In the genomic region with DNA sequence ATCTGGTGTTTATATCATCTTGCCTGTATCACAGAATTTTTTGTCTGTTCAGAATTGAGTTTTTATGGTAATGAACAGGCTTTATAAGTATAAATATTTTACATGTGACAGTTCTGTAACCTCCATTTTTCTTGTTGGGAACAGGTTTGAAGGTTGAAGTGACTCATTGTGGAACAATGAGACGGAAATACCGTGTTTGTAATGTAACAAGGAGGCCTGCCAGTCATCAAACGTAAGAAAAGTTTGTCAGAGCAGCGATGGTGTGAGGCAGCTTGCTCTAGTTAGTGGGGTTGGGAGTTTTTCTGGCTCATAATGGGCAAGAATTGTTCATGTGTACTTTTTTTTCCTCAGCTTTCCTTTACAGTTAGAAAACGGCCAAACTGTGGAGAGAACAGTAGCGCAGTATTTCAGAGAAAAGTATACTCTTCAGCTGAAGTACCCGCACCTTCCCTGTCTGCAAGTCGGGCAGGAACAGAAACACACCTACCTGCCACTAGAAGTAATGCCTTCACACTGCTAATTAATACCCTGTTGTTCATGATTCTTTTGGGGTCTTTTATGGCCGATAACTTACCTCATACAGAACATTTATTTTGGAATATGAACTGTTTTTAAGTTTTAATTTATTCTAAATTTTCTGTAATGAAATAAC, we compare ENCODE assay signal across 14 cellular contexts.
DNase-seq lines count a peak whose midpoint lies in the region; ATAC-seq and TF ChIP-seq lines count a peak whose summit lies in the region.
"Had no signal": no experiment of that assay in that cellular context is flagged by ENCODE, and none has a peak within 500 bp of the region (broad histone marks: within the 10 kb centered on the region; RNA-seq: fewer than 3 reads in every experiment).

No MANE protein-coding gene starts in this region.

- ATAC-seq in RWPE2 (ENCODE audit: low read depth) (peak; percentile 99), HG02571 (IDR thresholded peaks at IDR 0.05; ENCODE audit: unreplicated experiment) (no peak)
- ATAC-seq in stimulated activated effector memory CD8-positive, alpha-beta T cell treated with anti-CD3 and anti-CD28 coated beads, Interleukin-12 subunit alpha, Interleukin-12 subunit beta, amount 100 ng/mL, for 72 hours = peak; percentile 65

- H3K27ac ChIP-seq in breast epithelium (no peak overlapping the region), RWPE2 (ENCODE audit: poor library complexity, severe bottlenecking) (peak overlapping the region; percentile 55), transverse colon (no peak overlapping the region)
- H3K27ac ChIP-seq: BLaER1 treated with 17β-estradiol and CSF1 and Interleukin-3, amounts not matched to agents 10 nM and 100 nM; ovary had no signal

- CTCF ChIA-PET in MCF 10A (lab: Yijun Ruan, JAX) = interaction anchor here (0.6 to 1.1 kb wide), 3 partner anchors 9 to 180 kb away, joined by 3 to 5 read pairs (median 3); no protein-coding TSS in a partner anchor

- H3K36me3 ChIP-seq in breast epithelium (no peaks in the 10 kb centered on the region), RWPE2 (ENCODE audit: low read depth) (peaks cover 45% of the 10 kb centered on the region), transverse colon (peaks cover 0 to 16% (median 1%) of the 10 kb centered on the region in 4 donors)
- H3K36me3 ChIP-seq: ovary had no signal

- 71 to 89% methylated on average over 8 to 9 of the region's 9 CpGs for WGBS in transverse colon (ENCODE audit: low coverage in 1 of 2), 2 donors

- TF ChIP-seq POLR2A in breast epithelium (IDR thresholded peaks at IDR 0.05) (no peak), transverse colon (IDR thresholded peaks at IDR 0.05) (no peak)

- H3K4me1 Mint-ChIP-seq in MCF 10A (ENCODE audit: insufficient read depth, unreplicated experiment) = peaks cover 7% of the 10 kb centered on the region
- H3K4me1 Mint-ChIP-seq in stimulated activated effector memory CD8-positive, alpha-beta T cell treated with anti-CD3 and anti-CD28 coated beads, Interleukin-12 subunit alpha, Interleukin-12 subunit beta, amount 100 ng/mL, for 72 hours = no peaks in the 10 kb centered on the region

- H3K4me1 ChIP-seq in breast epithelium = no peaks in the 10 kb centered on the region
- peaks cover 16% of the 10 kb centered on the region for H3K4me1 ChIP-seq in RWPE2 (ENCODE audit: insufficient read depth, poor library complexity, severe bottlenecking)
- no peaks in the 10 kb centered on the region for H3K4me1 ChIP-seq in transverse colon
- H3K4me1 ChIP-seq: BLaER1 treated with 17β-estradiol and CSF1 and Interleukin-3, amounts not matched to agents 10 nM and 100 nM had no signal

- BruUV-seq in MCF 10A (replicated peaks; lab: Mats Ljungman, UMichigan) = no TSS peak

- TF ChIP-seq EP300 in transverse colon (IDR thresholded peaks at IDR 0.05; ENCODE audit: low read depth) = no peak

- no peaks in the 10 kb centered on the region for H3K9me3 ChIP-seq in breast epithelium
- no peaks in the 10 kb centered on the region for H3K9me3 ChIP-seq in RWPE2 (ENCODE audit: severe bottlenecking)
- H3K9me3 ChIP-seq in transverse colon = no peaks in the 10 kb centered on the region
- H3K9me3 ChIP-seq: BLaER1 treated with 17β-estradiol and CSF1 and Interleukin-3, amounts not matched to agents 10 nM and 100 nM; ovary had no signal

- H3K36me3 Mint-ChIP-seq in MCF 10A (ENCODE audit: insufficient read depth, unreplicated experiment) = peaks cover 46% of the 10 kb centered on the region
- peaks cover 46% of the 10 kb centered on the region for H3K36me3 Mint-ChIP-seq in stimulated activated effector memory CD8-positive, alpha-beta T cell treated with anti-CD3 and anti-CD28 coated beads, Interleukin-12 subunit alpha, Interleukin-12 subunit beta, amount 100 ng/mL, for 72 hours

- H3K27me3 ChIP-seq in breast epithelium (no peaks in the 10 kb centered on the region), RWPE2 (ENCODE audit: insufficient read depth, poor library complexity, severe bottlenecking) (no peaks in the 10 kb centered on the region), transverse colon (no peaks in the 10 kb centered on the region)
- H3K27me3 ChIP-seq: BLaER1 treated with 17β-estradiol and CSF1 and Interleukin-3, amounts not matched to agents 10 nM and 100 nM; ovary had no signal

- TF ChIP-seq CTCF in MCF 10A (IDR thresholded peaks at IDR 0.05; ENCODE audit: unreplicated experiment) (no peak), breast epithelium (IDR thresholded peaks at IDR 0.05) (no peak), RWPE2 (IDR thresholded peaks at IDR 0.05; ENCODE audit: poor library complexity, severe bottlenecking) (no peak), fibroblast of mammary gland (conservative IDR thresholded peaks at IDR 0.05; ENCODE audit: control insufficient read depth, insufficient read depth, low read depth, low read length) (no peak), transverse colon (IDR thresholded peaks at IDR 0.05) (no peak)

- no peaks in the 10 kb centered on the region for H3K9me3 Mint-ChIP-seq in MCF 10A (ENCODE audit: unreplicated experiment)
- no peaks in the 10 kb centered on the region for H3K9me3 Mint-ChIP-seq in stimulated activated effector memory CD8-positive, alpha-beta T cell treated with anti-CD3 and anti-CD28 coated beads, Interleukin-12 subunit alpha, Interleukin-12 subunit beta, amount 100 ng/mL, for 72 hours

- H3K27me3 Mint-ChIP-seq in MCF 10A (ENCODE audit: insufficient read depth, unreplicated experiment) = no peaks in the 10 kb centered on the region

- peak overlapping the region; percentile 79 for H3K27ac Mint-ChIP-seq in MCF 10A (ENCODE audit: low read depth, unreplicated experiment)
- H3K27ac Mint-ChIP-seq in stimulated activated effector memory CD8-positive, alpha-beta T cell treated with anti-CD3 and anti-CD28 coated beads, Interleukin-12 subunit alpha, Interleukin-12 subunit beta, amount 100 ng/mL, for 72 hours = peak overlapping the region; percentile 15

- DNase-seq in MCF 10A (ENCODE audit: unreplicated experiment) (peak; percentile 70), breast epithelium (ENCODE audit: low spot score in 2 of 2) (no peak), RWPE2 (ENCODE audit: low spot score) (no peak), fibroblast of mammary gland (ENCODE audit: low read depth) (peak; percentile 34), COLO829 (ENCODE audit: low spot score) (no peak), transverse colon (no peak)
- DNase-seq in stimulated activated effector memory CD8-positive, alpha-beta T cell treated with anti-CD3 and anti-CD28 coated beads, Interleukin-12 subunit alpha, Interleukin-12 subunit beta, amount 100 ng/mL, for 72 hours (ENCODE audit: low spot score in 2 of 2) = no peak
- DNase-seq: activated CD4-positive, alpha-beta T cell treated with anti-CD3 and anti-CD28 coated beads, Interleukin-2, amount 50 U/mL, for 48 hours; caudate nucleus; hypothalamus; NCI-H1105; ovary had no signal

- intact Hi-C loops in MCF 10A (cut with micrococcal nuclease) = no loop called here
- intact Hi-C loops in breast epithelium (cut with DNase I; ENCODE audit: low total_unique reads) = no loop called here
- intact Hi-C loops in transverse colon (cut with DNase I; ENCODE audit: low total_unique reads) = no loop called here

- in situ Hi-C loops in transverse colon (cut with MboI; ENCODE audit: low pct_ligation_motif_present in 1 of 4, low pct_unique_long_range_greater_than_20kb in 1 of 4, low sequenced_read_pairs in 3 of 4) = no loop called here

- no peak overlapping the region for H3K4me3 Mint-ChIP-seq in MCF 10A (ENCODE audit: unreplicated experiment)
- H3K4me3 Mint-ChIP-seq in stimulated activated effector memory CD8-positive, alpha-beta T cell treated with anti-CD3 and anti-CD28 coated beads, Interleukin-12 subunit alpha, Interleukin-12 subunit beta, amount 100 ng/mL, for 72 hours = no peak overlapping the region

- POLR2A ChIA-PET in MCF 10A (lab: Yijun Ruan, JAX) = interaction anchor here (0.7 to 2.1 kb wide), 7 partner anchors 10 to 77 kb away, joined by 3 to 9 read pairs (median 3); a partner anchor contains a TSS

- H3K4me3 ChIP-seq in breast epithelium (no peak overlapping the region), RWPE2 (ENCODE audit: severe bottlenecking) (no peak overlapping the region), fibroblast of mammary gland (ENCODE audit: control insufficient read depth, low read depth, low read length) (no peak overlapping the region), transverse colon (no peak overlapping the region)
- H3K4me3 ChIP-seq: BLaER1 treated with 17β-estradiol and CSF1 and Interleukin-3, amounts not matched to agents 10 nM and 100 nM; ovary had no signal

Comparison
In these comparisons a context has a peak if more than half of its experiments do, and no peak if none do; other contexts are left out.
1. DNase-seq: peak in MCF 10A (single experiment) and fibroblast of mammary gland (single experiment); none in breast epithelium (0 of 2), RWPE2 (single experiment), stimulated activated effector memory CD8-positive, alpha-beta T cell treated with anti-CD3 and anti-CD28 coated beads, Interleukin-12 subunit alpha, Interleukin-12 subunit beta, amount 100 ng/mL, for 72 hours (0 of 2), COLO829 (single experiment) and transverse colon (single experiment).